ENCODE assay signal across 9 cellular contexts in genomic region chr11:62307950-62308349, GRCh38. TPM values are rescaled to one million over a fixed set of nuclear protein-coding genes. Genes with fewer than 3 reads are reported as not detected.
"Had no signal": no experiment of that assay in that cellular context is flagged by ENCODE, and none has a peak within 500 bp of the region (broad histone marks: within the 10 kb centered on the region; RNA-seq: fewer than 3 reads in every experiment).

No MANE protein-coding gene starts in this region.

- ATAC-seq: GM12878 had no signal

- FAIRE-seq: G401.6, GM12878, GM12891, GM12892, GM18507, GM19239 had no signal

- H3K4me3 ChIP-seq: GM12878 had no signal

- DNase-seq: GDM1, GF-D8 had no signal

RNA-seq across cellular contexts. Expression of gene SCGB1D4, which starts 9.1 kb away (rescaled TPM):
- total RNA-seq: G401, GM12878 had no signal
- polyA plus RNA-seq: GM12878 had no signal

RNA-seq across cellular contexts. Expression of gene SCGB2A2, which starts 38.0 kb away (rescaled TPM):
- total RNA-seq: G401, GM12878 had no signal
- polyA plus RNA-seq: GM12878 had no signal
